ENCODE assay signal across 9 cellular contexts in the genomic region with DNA sequence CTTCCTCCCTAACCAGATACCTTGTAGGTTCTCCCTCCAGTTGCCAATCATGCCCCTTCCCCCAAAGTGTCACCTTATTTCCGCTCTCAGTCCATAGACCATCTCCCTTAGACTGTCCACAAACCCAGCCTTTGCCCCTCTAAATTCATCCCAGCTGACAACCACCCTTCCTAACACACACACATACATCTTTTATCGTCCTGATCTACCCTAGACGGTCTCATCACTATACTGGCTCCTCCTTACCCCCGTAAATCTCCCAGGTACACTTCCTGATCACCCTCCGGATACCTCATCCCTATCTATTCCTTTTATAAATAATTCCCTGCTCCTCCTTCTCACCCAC. TPM values are rescaled to one million over a fixed set of nuclear protein-coding genes. Genes with fewer than 3 reads are reported as not detected.
DNase-seq lines count a peak whose midpoint lies in the region; ATAC-seq and TF ChIP-seq lines count a peak whose summit lies in the region.
"Had no signal": no experiment of that assay in that cellular context is flagged by ENCODE, and none has a peak within 500 bp of the region (broad histone marks: within the 10 kb centered on the region; RNA-seq: fewer than 3 reads in every experiment).

No MANE protein-coding gene starts in this region.

- peak in 2 of 8 donors; percentile 5 to 14 for ATAC-seq in heart right ventricle
- peak; percentile 27 for ATAC-seq in sciatic nerve

- H3K27me3 ChIP-seq in heart right ventricle, result no peaks in the 10 kb centered on the region

- no peaks in the 10 kb centered on the region for H3K9me3 ChIP-seq in heart right ventricle

- H3K27ac ChIP-seq in heart right ventricle, result peak overlapping the region in 7 of 10 donors; percentile 89 to 98 (median 94)

- H3K36me3 ChIP-seq in heart right ventricle, result peaks cover 0 to 16% (median 0%) of the 10 kb centered on the region in 9 donors

- intact Hi-C loops in heart right ventricle (cut with DNase I), result loop anchor here in 6 of 10 donors (5.0 to 10.0 kb wide), 4 partner anchors 45 to 132 kb away; partner anchors contain the start of gene SCAANT1 (in 2 of the 6)
- intact Hi-C loops in cardiac septum (cut with DNase I), result no loop called here
- intact Hi-C loops in sciatic nerve (cut with DNase I), result no loop called here

- 26 to 32% methylated on average over 5 of the region's 5 CpGs for WGBS in heart right ventricle, 2 donors

- peaks cover 0 to 25% (median 19%) of the 10 kb centered on the region in 9 donors for H3K4me1 ChIP-seq in heart right ventricle

- no peak for TF ChIP-seq CTCF in heart right ventricle (IDR thresholded peaks at IDR 0.05)
- TF ChIP-seq CTCF in fibroblast of pulmonary artery (IDR thresholded peaks at IDR 0.05; ENCODE audit: low read length, missing control alignments), result no peak

- H3K4me3 ChIP-seq in heart right ventricle (peak overlapping the region; percentile 74 to 100 (median 96)), fibroblast of pulmonary artery (replicated peaks; ENCODE audit: low read depth, low read length) (peak overlapping the region; percentile 81)

- no peak for DNase-seq in heart right ventricle
- DNase-seq in cardiac septum (ENCODE audit: low spot score), result no peak
- peak; percentile 28 for DNase-seq in RKO (ENCODE audit: low spot score)
- no peak for DNase-seq in fibroblast of pulmonary artery (ENCODE audit: low read depth)
- DNase-seq in sciatic nerve (ENCODE audit: low spot score), result no peak
- DNase-seq in NCI-H1694 treated with DMSO at 0.1 percent for 48 hours (lab: John Stamatoyannopoulos, UW), result no peak
- DNase-seq in NCI-H1105 (lab: John Stamatoyannopoulos, UW), result no peak
- no peak for DNase-seq in retina

RNA-seq across cellular contexts. Expression of gene THOC7, which starts 0.8 kb away (rescaled TPM):
- total RNA-seq in heart right ventricle (10 to 100 TPM; 71.3 to 97.8 (median 79.4) TPM), cardiac septum (74.3 TPM), sciatic nerve (58.0 TPM)
- 100 to 1,000 TPM in 1 of 2 donors, 10 to 100 TPM in 1; 75.2 to 204 TPM for polyA plus RNA-seq in heart right ventricle

RNA-seq across cellular contexts. Expression of gene ATXN7, which starts 0.9 kb away (rescaled TPM):
- total RNA-seq in heart right ventricle (10 to 100 TPM; 13.3 to 31.0 (median 22.4) TPM), cardiac septum (26.4 TPM), sciatic nerve (52.0 TPM)
- 1 to 10 TPM; 1.7 to 5.0 TPM for polyA plus RNA-seq in heart right ventricle

RNA-seq across cellular contexts. Expression of gene C3orf49, which starts 43.7 kb away (rescaled TPM):
- not detected for total RNA-seq in heart right ventricle
- not detected for polyA plus RNA-seq in heart right ventricle
- not detected for total RNA-seq in cardiac septum
- not detected for total RNA-seq in sciatic nerve
- total RNA-seq: glomerular endothelial cell had no signal

RNA-seq across cellular contexts. Expression of gene SCAANT1, which starts 49.4 kb away (rescaled TPM):
- not detected for total RNA-seq in heart right ventricle
- not detected for polyA plus RNA-seq in heart right ventricle
- not detected for total RNA-seq in cardiac septum
- not detected for total RNA-seq in sciatic nerve
- total RNA-seq: glomerular endothelial cell had no signal

Comparison
In these comparisons a context has a peak if more than half of its experiments do, and no peak if none do; other contexts are left out.
1. intact Hi-C loops: an anchor here in heart right ventricle (5.0 to 10.0 kb wide); none called in cardiac septum and sciatic nerve.